1 cellular context compared by ENCODE assay signal in genomic region chr20:47196091-47197081, GRCh38.
TF ChIP-seq lines count a peak whose summit lies in the region.

No MANE protein-coding gene starts in this region.

TF ChIP-seq in HepG2, 621 proteins besides CTCF, POLR2A, EP300 and RAD21 (continued from another document and continues in another):
- TF ChIP-seq ZHX2 (IDR thresholded peaks at IDR 0.05; ENCODE audit: low read depth): no peak
- TF ChIP-seq ZHX2 (CRISPR knock-in tag; IDR thresholded peaks at IDR 0.05; ENCODE audit: borderline replicate concordance): no peak
- TF ChIP-seq ETS1 (CRISPR knock-in tag; IDR thresholded peaks at IDR 0.05): no peak
- 0 out of 2 replicates have a peak, but pooled peaks have one; percentile 10 for TF ChIP-seq ZNF24 (IDR thresholded peaks at IDR 0.05)
- peak; percentile 84 for TF ChIP-seq PHF5A (CRISPR knock-in tag; IDR thresholded peaks at IDR 0.05; ENCODE audit: low read depth, unreplicated experiment)
- TF ChIP-seq MYNN (CRISPR knock-in tag; IDR thresholded peaks at IDR 0.05; ENCODE audit: low read depth): no peak
- 0 out of 2 replicates have a peak, but pooled peaks have one; percentile 15 for TF ChIP-seq NFATC3 (CRISPR knock-in tag; IDR thresholded peaks at IDR 0.05)
- no peak for TF ChIP-seq RFX5 (IDR thresholded peaks at IDR 0.05; ENCODE audit: low read depth, low read length)
- peak; percentile 85; the same call in 1 of the 2 replicates for TF ChIP-seq RFXAP (CRISPR knock-in tag; IDR thresholded peaks at IDR 0.05; ENCODE audit: borderline replicate concordance)
- TF ChIP-seq FOXP1 (IDR thresholded peaks at IDR 0.05): no peak
- TF ChIP-seq FOXP1 (CRISPR knock-in tag; IDR thresholded peaks at IDR 0.05): no peak
- no peak for TF ChIP-seq ZNF503 (CRISPR knock-in tag; IDR thresholded peaks at IDR 0.05)
- no peak for TF ChIP-seq HMG20A (CRISPR knock-in tag; IDR thresholded peaks at IDR 0.05; ENCODE audit: borderline replicate concordance)
- no peak for TF ChIP-seq MAZ (IDR thresholded peaks at IDR 0.05; ENCODE audit: borderline replicate concordance, low read depth, low read length)
- no peak for TF ChIP-seq MAZ (CRISPR knock-in tag; IDR thresholded peaks at IDR 0.05; ENCODE audit: low read depth)
- no peak for TF ChIP-seq ESRRA (CRISPR knock-in tag; IDR thresholded peaks at IDR 0.05; ENCODE audit: low read depth)
- TF ChIP-seq ZMYM4 (CRISPR knock-in tag; IDR thresholded peaks at IDR 0.05): peak; percentile 58
- TF ChIP-seq SIN3B (IDR thresholded peaks at IDR 0.05; ENCODE audit: low read length): no peak
- no peak for TF ChIP-seq MLXIP (CRISPR knock-in tag; IDR thresholded peaks at IDR 0.05; ENCODE audit: borderline replicate concordance)
- no peak for TF ChIP-seq TAF1 (CRISPR knock-in tag; IDR thresholded peaks at IDR 0.05)
- no peak for TF ChIP-seq ZNF260 (CRISPR knock-in tag; IDR thresholded peaks at IDR 0.05; ENCODE audit: borderline replicate concordance, low read depth)
- peak; percentile 66; the same call in 1 of the 2 replicates for TF ChIP-seq ZNF710 (CRISPR knock-in tag; IDR thresholded peaks at IDR 0.05; ENCODE audit: borderline replicate concordance)
- TF ChIP-seq RFX1 (IDR thresholded peaks at IDR 0.05): no peak
- no peak for TF ChIP-seq ZNF446 (CRISPR knock-in tag; IDR thresholded peaks at IDR 0.05)
- TF ChIP-seq ZNF567 (CRISPR knock-in tag; IDR thresholded peaks at IDR 0.05; ENCODE audit: borderline replicate concordance): no peak
- no peak for TF ChIP-seq AKNA (CRISPR knock-in tag; IDR thresholded peaks at IDR 0.05; ENCODE audit: borderline replicate concordance)
- no peak for TF ChIP-seq GTF2F1 (IDR thresholded peaks at IDR 0.05; ENCODE audit: low read length)
- TF ChIP-seq ELF1 (CRISPR knock-in tag; IDR thresholded peaks at IDR 0.05): peak; percentile 80
- peak; percentile 28; the same call in 1 of the 3 replicates for TF ChIP-seq MXI1 (IDR thresholded peaks at IDR 0.05; ENCODE audit: borderline replicate concordance, low read depth, low read length)
- 0 out of 2 replicates have a peak, but pooled peaks have one; percentile 83 for TF ChIP-seq PRMT3 (CRISPR knock-in tag; IDR thresholded peaks at IDR 0.05; ENCODE audit: borderline replicate concordance, low read depth)
- TF ChIP-seq ZMAT3 (CRISPR knock-in tag; conservative IDR thresholded peaks at IDR 0.05): 0 out of 2 replicates have a peak, but pooled peaks have one; percentile 26
- TF ChIP-seq ZNF644 (CRISPR knock-in tag; IDR thresholded peaks at IDR 0.05; ENCODE audit: low read depth): 0 out of 2 replicates have a peak, but pooled peaks have one; percentile 55
- peak; percentile 10 for TF ChIP-seq ZNF350 (CRISPR knock-in tag; IDR thresholded peaks at IDR 0.05; ENCODE audit: borderline replicate concordance, low read depth)
- peak; percentile 89 for TF ChIP-seq CEBPG (CRISPR knock-in tag; IDR thresholded peaks at IDR 0.05)
- TF ChIP-seq KDM5B (CRISPR knock-in tag; IDR thresholded peaks at IDR 0.05; ENCODE audit: borderline replicate concordance): peak; percentile 72; the same call in 1 of the 2 replicates
- peak; percentile 48; the same call in 1 of the 2 replicates for TF ChIP-seq CREBL2 (CRISPR knock-in tag; IDR thresholded peaks at IDR 0.05; ENCODE audit: borderline replicate concordance)
- TF ChIP-seq REPIN1 (CRISPR knock-in tag; IDR thresholded peaks at IDR 0.05; ENCODE audit: borderline replicate concordance, low read depth): peak; percentile 76; the same call in 1 of the 2 replicates
- peak; percentile 89; the same call in 1 of the 2 replicates for TF ChIP-seq ZNF598 (CRISPR knock-in tag; IDR thresholded peaks at IDR 0.05; ENCODE audit: borderline replicate concordance)
- no peak for TF ChIP-seq ZSCAN5A (CRISPR knock-in tag; IDR thresholded peaks at IDR 0.05; ENCODE audit: borderline replicate concordance)
- TF ChIP-seq HNRNPUL1 (IDR thresholded peaks at IDR 0.05; ENCODE audit: low read depth, low read length): no peak
- no peak for TF ChIP-seq SP1 (IDR thresholded peaks at IDR 0.05)
- TF ChIP-seq SP1 (CRISPR knock-in tag; IDR thresholded peaks at IDR 0.05): no peak
- TF ChIP-seq REXO4 (CRISPR knock-in tag; IDR thresholded peaks at IDR 0.05; ENCODE audit: borderline replicate concordance): no peak
